Comparison of ENCODE assay signal across 20 cellular contexts in the genomic region with DNA sequence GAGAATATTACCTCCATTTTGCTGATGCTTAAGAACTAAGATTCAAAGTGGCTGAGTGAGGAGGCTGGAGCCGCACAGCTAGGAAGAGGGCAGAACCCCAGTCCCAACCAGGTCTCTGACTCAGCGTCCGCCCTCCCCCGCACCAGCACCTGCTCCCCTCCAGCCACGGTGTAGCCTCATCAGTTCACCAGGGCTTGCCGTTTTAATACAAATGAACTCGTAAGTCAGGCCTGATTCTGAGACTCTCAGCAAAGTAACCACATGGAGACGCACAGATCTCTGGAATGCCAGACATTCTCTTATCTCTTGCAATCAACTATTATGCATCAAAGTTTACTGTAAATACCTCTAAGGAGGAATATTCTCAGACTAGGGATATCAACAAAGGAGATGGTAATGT. TPM values are rescaled to one million over a fixed set of nuclear protein-coding genes. Genes with fewer than 3 reads are reported as not detected.
DNase-seq lines count a peak whose midpoint lies in the region; ATAC-seq and TF ChIP-seq lines count a peak whose summit lies in the region.
"Had no signal": no experiment of that assay in that cellular context is flagged by ENCODE, and none has a peak within 500 bp of the region (broad histone marks: within the 10 kb centered on the region; RNA-seq: fewer than 3 reads in every experiment).

No MANE protein-coding gene starts in this region.

- peaks cover 9% of the 10 kb centered on the region; the same call in 1 of the 2 replicates for H3K27me3 ChIP-seq in PC-9 (ENCODE audit: insufficient read depth, low read depth)
- H3K27me3 ChIP-seq in endodermal cell (ENCODE audit: control insufficient read depth, insufficient read depth, low read length, poor library complexity, severe bottlenecking) = peaks cover 25% of the 10 kb centered on the region
- H3K27me3 ChIP-seq in parathyroid adenoma (ENCODE audit: control insufficient read depth, insufficient read depth, low read length) = no peaks in the 10 kb centered on the region
- H3K27me3 ChIP-seq: Peyer's patch had no signal

- H3K9ac ChIP-seq in endodermal cell (ENCODE audit: extremely low read depth, low read length, poor library complexity, severe bottlenecking) (no peak overlapping the region), parathyroid adenoma (no peak overlapping the region)

- ATAC-seq in GM18502 (IDR thresholded peaks at IDR 0.05; ENCODE audit: poor library complexity, unreplicated experiment) = no peak

- H3K4me1 ChIP-seq in PC-9 (replicated peaks; ENCODE audit: insufficient read depth) (no peaks in the 10 kb centered on the region), endodermal cell (ENCODE audit: control insufficient read depth, insufficient read depth, low read length) (no peaks in the 10 kb centered on the region), parathyroid adenoma (no peaks in the 10 kb centered on the region)

- H3K27ac ChIP-seq in PC-9 (no peak overlapping the region), endodermal cell (ENCODE audit: low read depth, low read length) (no peak overlapping the region), parathyroid adenoma (no peak overlapping the region)
- H3K27ac ChIP-seq: Peyer's patch, VCaP had no signal

- no peaks in the 10 kb centered on the region for H3K9me3 Mint-ChIP-seq in endodermal cell
- no peaks in the 10 kb centered on the region for H3K9me3 Mint-ChIP-seq in activated naive CD4-positive, alpha-beta T cell treated with anti-CD3 and anti-CD28 coated beads for 36 hours
- H3K9me3 Mint-ChIP-seq: activated CD4-positive, alpha-beta memory T cell treated with anti-CD3 and anti-CD28 coated beads, Interleukin-2, amount 10 ng/mL, durations not matched to agents 7 days and 5 days; activated T-helper 1 cell treated with anti-CD3 and anti-CD28 coated beads, Interleukin-12 subunit alpha, Interleukin-12 subunit beta, Interleukin-2, Interleukin-4 antibody, amounts not matched to agents 30 ng/mL and 10 ng/mL and 1 ng/mL, durations not matched to agents 14 hours and 24 hours and 36 hours had no signal

- peaks cover 19% of the 10 kb centered on the region for H3K4me1 Mint-ChIP-seq in endodermal cell
- peaks cover 2% of the 10 kb centered on the region for H3K4me1 Mint-ChIP-seq in activated naive CD4-positive, alpha-beta T cell treated with anti-CD3 and anti-CD28 coated beads for 36 hours (ENCODE audit: low read depth)

- no peak overlapping the region for H2AFZ ChIP-seq in PC-9
- H2AFZ ChIP-seq in parathyroid adenoma = peak overlapping the region; percentile 22

- TF ChIP-seq CTCF in PC-9 (conservative IDR thresholded peaks at IDR 0.05) (no peak), endodermal cell (conservative IDR thresholded peaks at IDR 0.05) (no peak), parathyroid adenoma (IDR thresholded peaks at IDR 0.05) (no peak)

- no peak overlapping the region for H3K27ac Mint-ChIP-seq in endodermal cell
- H3K27ac Mint-ChIP-seq in activated naive CD4-positive, alpha-beta T cell treated with anti-CD3 and anti-CD28 coated beads for 36 hours = no peak overlapping the region
- H3K27ac Mint-ChIP-seq: activated CD4-positive, alpha-beta memory T cell treated with anti-CD3 and anti-CD28 coated beads, Interleukin-2, amount 10 ng/mL, durations not matched to agents 7 days and 5 days; activated T-helper 1 cell treated with anti-CD3 and anti-CD28 coated beads, Interleukin-12 subunit alpha, Interleukin-12 subunit beta, Interleukin-2, Interleukin-4 antibody, amounts not matched to agents 30 ng/mL and 10 ng/mL and 1 ng/mL, durations not matched to agents 14 hours and 24 hours and 36 hours; nephron had no signal

- no peaks in the 10 kb centered on the region for H3K36me3 ChIP-seq in PC-9 (ENCODE audit: low read depth)
- no peaks in the 10 kb centered on the region for H3K36me3 ChIP-seq in endodermal cell (ENCODE audit: control insufficient read depth, insufficient read depth, low read length)
- no peaks in the 10 kb centered on the region for H3K36me3 ChIP-seq in parathyroid adenoma (ENCODE audit: control insufficient read depth, insufficient read depth, low read length)
- H3K36me3 ChIP-seq: Peyer's patch had no signal

- H3K9me3 ChIP-seq in PC-9 (ENCODE audit: insufficient read depth, low read depth) (no peaks in the 10 kb centered on the region), endodermal cell (ENCODE audit: control insufficient read depth, low read length) (no peaks in the 10 kb centered on the region), parathyroid adenoma (ENCODE audit: control insufficient read depth, low read length) (no peaks in the 10 kb centered on the region)
- H3K9me3 ChIP-seq: Peyer's patch had no signal

- H3K36me3 Mint-ChIP-seq in endodermal cell (ENCODE audit: low read depth) = no peaks in the 10 kb centered on the region
- H3K36me3 Mint-ChIP-seq in activated naive CD4-positive, alpha-beta T cell treated with anti-CD3 and anti-CD28 coated beads for 36 hours (ENCODE audit: low read depth) = no peaks in the 10 kb centered on the region

- 33 to 48% methylated on average over 3 to 8 of the region's 8 CpGs for WGBS in endodermal cell (ENCODE audit: insufficient coverage in 1 of 2, insufficient read length in 1 of 2), 2 experiments

- intact Hi-C loops in PC-9 (cut with micrococcal nuclease; ENCODE audit: unreplicated experiment) = loop anchor here (5.0 to 10.0 kb wide), 5 partner anchors 60 to 693 kb away; no protein-coding TSS in a partner anchor
- intact Hi-C loops in activated naive CD4-positive, alpha-beta T cell treated with anti-CD3 and anti-CD28 coated beads for 36 hours (cut with micrococcal nuclease) = loop anchor here (5.0 to 10.0 kb wide), 2 partner anchors 63 to 540 kb away; no protein-coding TSS in a partner anchor

- H3K79me2 ChIP-seq in PC-9 (ENCODE audit: low read depth) (no peaks in the 10 kb centered on the region), parathyroid adenoma (no peaks in the 10 kb centered on the region)

- BruUV-seq in PC-9 (replicated peaks; lab: Mats Ljungman, UMichigan) = no TSS peak

- H4K20me1 ChIP-seq in PC-9 (ENCODE audit: insufficient read depth) = no peaks in the 10 kb centered on the region

- H3K4me3 ChIP-seq in PC-9 (no peak overlapping the region), endodermal cell (ENCODE audit: low read length) (no peak overlapping the region), parathyroid adenoma (ENCODE audit: low read depth, low read length) (no peak overlapping the region)
- H3K4me3 ChIP-seq: Peyer's patch had no signal

- DNase-seq in NCI-H1417 (lab: John Stamatoyannopoulos, UW) (peak in 2 of 3 experiments; percentile 3 to 10), NCI-H1417 treated with DMSO at 0.1 percent for 48 hours (lab: John Stamatoyannopoulos, UW) (no peak), PC-9 (peak; percentile 51 to 63), endodermal cell (peak; percentile 71), dedifferentiated amniotic fluid mesenchymal stem cell (ENCODE audit: extremely low spot score) (no peak)
- DNase-seq in activated naive CD4-positive, alpha-beta T cell treated with anti-CD3 and anti-CD28 coated beads for 36 hours = no peak
- DNase-seq: 8988T; activated CD4-positive, alpha-beta memory T cell treated with anti-CD3 and anti-CD28 coated beads, Interleukin-2, amount 10 ng/mL, durations not matched to agents 7 days and 5 days; DND-41; NCI-H1694 treated with DMSO at 0.1 percent for 48 hours; NCI-H524 treated with DMSO at 0.1 percent for 48 hours; Peyer's patch; SW 1271 had no signal

- H3K4me3 Mint-ChIP-seq in endodermal cell = no peak overlapping the region
- no peak overlapping the region for H3K4me3 Mint-ChIP-seq in activated naive CD4-positive, alpha-beta T cell treated with anti-CD3 and anti-CD28 coated beads for 36 hours
- H3K4me3 Mint-ChIP-seq: activated CD4-positive, alpha-beta memory T cell treated with anti-CD3 and anti-CD28 coated beads, Interleukin-2, amount 10 ng/mL, durations not matched to agents 7 days and 5 days; activated T-helper 1 cell treated with anti-CD3 and anti-CD28 coated beads, Interleukin-12 subunit alpha, Interleukin-12 subunit beta, Interleukin-2, Interleukin-4 antibody, amounts not matched to agents 30 ng/mL and 10 ng/mL and 1 ng/mL, durations not matched to agents 14 hours and 24 hours and 36 hours; nephron had no signal

- H3K4me2 ChIP-seq in PC-9 (peak overlapping the region; percentile 28; the same call in 1 of the 2 replicates), parathyroid adenoma (ENCODE audit: low read length) (no peak overlapping the region)

- POLR2A ChIA-PET in PC-9 (lab: Charles Lee; ENCODE audit: unreplicated experiment) = no interaction called here

- H3K9me2 ChIP-seq in PC-9 (ENCODE audit: insufficient read depth) = no peaks in the 10 kb centered on the region

- H3F3A ChIP-seq in PC-9 (ENCODE audit: insufficient read depth, low read depth) = no peaks in the 10 kb centered on the region

- CTCF ChIA-PET in PC-9 (lab: Charles Lee) = no interaction called here
- CTCF ChIA-PET in activated naive CD4-positive, alpha-beta T cell treated with anti-CD3 and anti-CD28 coated beads for 36 hours (lab: Charles Lee) = interaction anchor here (0.6 to 3.9 kb wide), 2 partner anchors 56 to 324 kb away, joined by 3 to 29 read pairs; no protein-coding TSS in a partner anchor

- peaks cover 49% of the 10 kb centered on the region for H3K27me3 Mint-ChIP-seq in endodermal cell (ENCODE audit: insufficient read depth)
- peaks cover 43% of the 10 kb centered on the region for H3K27me3 Mint-ChIP-seq in activated naive CD4-positive, alpha-beta T cell treated with anti-CD3 and anti-CD28 coated beads for 36 hours (ENCODE audit: low read depth)

RNA-seq across cellular contexts. Expression of a gene that starts 52.4 kb away (rescaled TPM):
- not detected in 2 replicates for total RNA-seq in PC-9 (2021)
- under 1 TPM in 1 of 2 donors, not detected in 1; 0.07 TPM for total RNA-seq in endodermal cell
- polyA plus RNA-seq in endodermal cell (2013, experiment 1 of 2) = 0.11 TPM
- polyA plus RNA-seq in endodermal cell (2013, experiment 2 of 2) = not detected
- total RNA-seq in activated naive CD4-positive, alpha-beta T cell treated with anti-CD3 and anti-CD28 coated beads for 36 hours = not detected
- total RNA-seq: LHCN-M2, lung microvascular endothelial cell had no signal

Comparison
In these comparisons a context has a peak if more than half of its experiments do, and no peak if none do; other contexts are left out.
1. DNase-seq: peak in NCI-H1417 (2 of 3), PC-9 (2 of 2) and endodermal cell (single experiment); none in NCI-H1417 treated with DMSO at 0.1 percent for 48 hours (single experiment), activated naive CD4-positive, alpha-beta T cell treated with anti-CD3 and anti-CD28 coated beads for 36 hours (single experiment) and dedifferentiated amniotic fluid mesenchymal stem cell (single experiment).